In genomic region chr7:47444376-47445098, GRCh38 we compare ENCODE assay signal across 8 cellular contexts.
A peak's percentile ranks its signal among the peaks of the same experiment; 100 is the strongest.
DNase-seq lines count a peak whose midpoint lies in the region; ATAC-seq and TF ChIP-seq lines count a peak whose summit lies in the region.

No MANE protein-coding gene starts in this region.

- H3K27ac Mint-ChIP-seq in progenitor cell of endocrine pancreas = peak overlapping the region; percentile 90
- no peak overlapping the region for H3K27ac Mint-ChIP-seq in CD4-positive, alpha-beta memory T cell

- H3K4me3 Mint-ChIP-seq in progenitor cell of endocrine pancreas (ENCODE audit: low read depth) = no peak overlapping the region
- no peak overlapping the region for H3K4me3 Mint-ChIP-seq in CD4-positive, alpha-beta memory T cell

- no peaks in the 10 kb centered on the region for H3K9me3 Mint-ChIP-seq in progenitor cell of endocrine pancreas (ENCODE audit: low read depth)
- peaks cover 0 to 3% (median 0%) of the 10 kb centered on the region in 8 donors for H3K9me3 Mint-ChIP-seq in CD4-positive, alpha-beta memory T cell

- no peaks in the 10 kb centered on the region for H3K36me3 ChIP-seq in CD4-positive, alpha-beta memory T cell (ENCODE audit: insufficient read depth, low read length)

- TF ChIP-seq CTCF in GM12865 (IDR thresholded peaks at IDR 0.05; ENCODE audit: insufficient read depth, low read depth, low read length, missing control alignments) (peak; percentile 52), NB4 (IDR thresholded peaks at IDR 0.05; ENCODE audit: low read depth, low read length) (peak; percentile 71), epithelial cell of proximal tubule (conservative IDR thresholded peaks at IDR 0.05; ENCODE audit: low read depth, low read length) (peak; percentile 68), progenitor cell of endocrine pancreas (IDR thresholded peaks at IDR 0.05; ENCODE audit: unreplicated experiment) (peak; percentile 66)

- DNase-seq in GM12865 (ENCODE audit: low read depth) (peak; percentile 35), NB4 (ENCODE audit: low read depth) (peak; percentile 45), epithelial cell of proximal tubule (ENCODE audit: low read depth) (no peak), progenitor cell of endocrine pancreas (ENCODE audit: low spot score, unreplicated experiment) (no peak), cerebellum (ENCODE audit: low spot score) (no peak)
- DNase-seq in CD4-positive, alpha-beta memory T cell = no peak
- no peak for DNase-seq in activated CD4-positive, CD25-positive, alpha-beta regulatory T cell (lab: John Stamatoyannopoulos, UW)

- intact Hi-C loops in CD4-positive, alpha-beta memory T cell (cut with micrococcal nuclease) = no loop called here

- H3K4me1 Mint-ChIP-seq in progenitor cell of endocrine pancreas (ENCODE audit: low read depth) = peaks cover 55% of the 10 kb centered on the region
- H3K4me1 Mint-ChIP-seq in CD4-positive, alpha-beta memory T cell = no peaks in the 10 kb centered on the region

- ATAC-seq in GM19463 (IDR thresholded peaks at IDR 0.05; ENCODE audit: unreplicated experiment) = no peak

- no peaks in the 10 kb centered on the region for H3K4me1 ChIP-seq in CD4-positive, alpha-beta memory T cell (ENCODE audit: insufficient read depth, low read length)

- CTCF ChIA-PET in CD4-positive, alpha-beta memory T cell (lab: Charles Lee; ENCODE audit: partially characterized antibody) = no interaction called here

- peaks cover 2% of the 10 kb centered on the region for H3K36me3 Mint-ChIP-seq in progenitor cell of endocrine pancreas (ENCODE audit: insufficient read depth)
- H3K36me3 Mint-ChIP-seq in CD4-positive, alpha-beta memory T cell = no peaks in the 10 kb centered on the region

- no peaks in the 10 kb centered on the region for H3K27me3 ChIP-seq in CD4-positive, alpha-beta memory T cell (ENCODE audit: insufficient read depth, low read length)

- no peak for TF ChIP-seq POLR2A in NB4 (IDR thresholded peaks at IDR 0.05; ENCODE audit: extremely low read depth, insufficient read length)

- no peaks in the 10 kb centered on the region for H3K9me3 ChIP-seq in CD4-positive, alpha-beta memory T cell (ENCODE audit: control insufficient read depth in 1 of 2, low read length in 2 of 2)

- POLR2A ChIA-PET in CD4-positive, alpha-beta memory T cell (lab: Charles Lee; ENCODE audit: partially characterized antibody) = no interaction called here

- H3K4me3 ChIP-seq in GM12865 (ENCODE audit: low read depth, low read length) = no peak overlapping the region
- H3K4me3 ChIP-seq in NB4 (ENCODE audit: low read depth, low read length) = no peak overlapping the region
- H3K4me3 ChIP-seq in epithelial cell of proximal tubule (ENCODE audit: low read depth, low read length) = no peak overlapping the region
- no peak overlapping the region for H3K4me3 ChIP-seq in CD4-positive, alpha-beta memory T cell (ENCODE audit: low read length in 2 of 2)

- H3K27me3 Mint-ChIP-seq in progenitor cell of endocrine pancreas = no peaks in the 10 kb centered on the region
- H3K27me3 Mint-ChIP-seq in CD4-positive, alpha-beta memory T cell = no peaks in the 10 kb centered on the region

- H3K27ac ChIP-seq in CD4-positive, alpha-beta memory T cell (ENCODE audit: low read depth, low read length) = no peak overlapping the region

Comparison
In these comparisons a context has a peak if more than half of its experiments do, and no peak if none do; other contexts are left out.
1. DNase-seq: peak in GM12865 (single experiment) and NB4 (single experiment); none in epithelial cell of proximal tubule (single experiment), progenitor cell of endocrine pancreas (single experiment), CD4-positive, alpha-beta memory T cell (0 of 5), cerebellum (single experiment) and activated CD4-positive, CD25-positive, alpha-beta regulatory T cell (0 of 4).
2. Peak in every context shown above with its lines, with median percentiles within 50 percentile points of each other: CTCF ChIP-seq.